In the genomic region with DNA sequence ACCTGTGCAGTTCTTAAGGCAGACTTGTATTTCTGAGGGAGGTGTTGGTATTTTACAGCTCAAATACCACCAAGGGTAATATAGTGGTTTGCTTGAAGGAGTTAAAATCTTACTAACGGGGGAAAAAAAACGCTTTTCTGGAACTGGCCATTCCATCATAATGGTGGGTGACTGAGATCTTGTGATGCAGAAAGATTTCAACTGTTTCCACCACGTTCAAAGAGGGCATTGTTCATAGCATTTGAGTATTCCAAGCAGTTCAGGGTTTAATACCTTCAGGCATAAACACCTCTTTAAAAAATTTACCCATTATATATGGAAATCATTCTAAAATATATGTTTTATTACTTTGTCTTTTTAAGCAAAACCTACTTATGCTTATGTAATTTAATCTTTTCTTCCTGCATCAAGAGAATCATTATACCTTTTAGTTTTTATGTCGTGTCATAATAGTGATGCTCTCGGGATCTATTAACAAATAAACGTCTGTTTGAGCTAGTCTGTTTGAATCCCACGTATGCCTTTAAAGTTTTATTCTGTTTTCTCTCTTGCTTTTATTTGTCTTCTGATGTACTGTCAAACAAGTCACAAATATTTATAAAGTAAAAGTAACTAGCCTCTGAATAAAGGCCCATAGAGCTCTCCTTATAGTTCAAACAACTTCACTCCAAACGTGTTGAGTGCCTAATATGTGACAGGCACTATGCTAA, we compare ENCODE assay signal across 22 cellular contexts.
"Had no signal": no experiment of that assay in that cellular context is flagged by ENCODE, and none has a peak within 500 bp of the region (broad histone marks: within the 10 kb centered on the region; RNA-seq: fewer than 3 reads in every experiment).

No MANE protein-coding gene starts in this region.

- ATAC-seq: left ventricle myocardium superior; lower lobe of right lung; naive thymus-derived CD8-positive, alpha-beta T cell; psoas muscle; right cardiac atrium; stimulated activated memory B cell treated with anti-CD40 and anti-IgM and Interleukin-4, amounts not matched to agents 10 μg/mL and 1 μg/mL and 100 μg/mL, for 72 hours; stimulated activated naive CD8-positive, alpha-beta T cell treated with anti-CD3 and anti-CD28 coated beads, Interleukin-15, Interleukin-2, amounts not matched to agents 100 U/mL and 50 U/mL, for 24 hours had no signal

- H3K27ac ChIP-seq: coronary artery, esophagus squamous epithelium, lower lobe of right lung, psoas muscle, skin epidermis, spleen, testis, tibial artery had no signal

- H3K36me3 ChIP-seq: esophagus squamous epithelium, lower lobe of right lung, spleen, tibial artery had no signal

- H3K4me3 ChIP-seq: coronary artery, esophagus squamous epithelium, lower lobe of right lung, psoas muscle, skin epidermis, spleen, testis, tibial artery had no signal

- H3K4me1 ChIP-seq: esophagus squamous epithelium, lower lobe of right lung, psoas muscle, spleen, testis, tibial artery had no signal

- FAIRE-seq: frontal cortex, keratinocyte had no signal

- H3K9me3 ChIP-seq: esophagus squamous epithelium, lower lobe of right lung, psoas muscle, spleen, testis, tibial artery had no signal

- DNase-seq: dermis blood vessel endothelial cell; effector memory CD4-positive, alpha-beta T cell; erythroblast; esophagus squamous epithelium; left ventricle myocardium superior; lower lobe of right lung; naive thymus-derived CD8-positive, alpha-beta T cell; nephron progenitor cell; nucleus accumbens; psoas muscle; right cardiac atrium; spleen; stimulated activated CD4-positive, alpha-beta T cell treated with anti-CD3 and anti-CD28 coated beads, Interleukin-4, amount 100 ng/mL, for 4 hours; stimulated activated naive CD8-positive, alpha-beta T cell treated with anti-CD3 and anti-CD28 coated beads, Interleukin-15, Interleukin-2, amounts not matched to agents 100 U/mL and 50 U/mL, for 24 hours; substantia nigra; testis; tibial artery had no signal

- H3K27me3 ChIP-seq: esophagus squamous epithelium, spleen, testis, tibial artery had no signal
